ENCODE assay signal across 14 cellular contexts in the genomic region with DNA sequence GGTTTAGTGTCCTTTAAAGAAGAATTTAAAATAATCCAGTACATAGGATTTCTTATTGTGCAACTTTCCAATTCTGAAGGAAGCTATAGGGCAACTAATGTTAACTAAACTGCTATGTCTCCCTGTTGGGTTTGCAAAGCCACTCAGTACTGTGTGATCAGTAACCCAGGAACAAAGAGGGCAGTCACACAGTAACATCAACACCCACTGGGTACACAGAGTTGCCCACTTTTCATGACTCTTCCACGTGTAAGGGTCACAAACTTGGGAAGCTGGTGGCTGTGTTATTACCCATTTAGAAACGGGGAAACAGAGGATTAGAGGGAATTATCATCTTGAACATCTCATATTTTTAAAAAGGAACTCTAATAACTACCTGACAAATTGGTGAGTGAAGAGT.
DNase-seq lines count a peak whose midpoint lies in the region; ATAC-seq, FAIRE-seq and TF ChIP-seq lines count a peak whose summit lies in the region.
"Had no signal": no experiment of that assay in that cellular context is flagged by ENCODE, and none has a peak within 500 bp of the region (broad histone marks: within the 10 kb centered on the region; RNA-seq: fewer than 3 reads in every experiment).

No MANE protein-coding gene starts in this region.

- peaks cover under 1% of the 10 kb centered on the region for H3K36me3 Mint-ChIP-seq in CD8-positive, alpha-beta T cell
- H3K36me3 Mint-ChIP-seq in effector memory CD8-positive, alpha-beta T cell (ENCODE audit: insufficient read depth), result peaks cover 4% of the 10 kb centered on the region
- H3K36me3 Mint-ChIP-seq: naive thymus-derived CD8-positive, alpha-beta T cell had no signal

- H3K27ac Mint-ChIP-seq in CD8-positive, alpha-beta T cell, result peak overlapping the region; percentile 9
- peak overlapping the region in 1 of 2 donors; percentile 90 for H3K27ac Mint-ChIP-seq in effector memory CD8-positive, alpha-beta T cell

- POLR2A ChIA-PET in CD8-positive, alpha-beta T cell (lab: Charles Lee), result interaction anchor here (1.7 kb wide), 1 partner anchor 51 kb away, joined by 6 read pairs; no protein-coding TSS in a partner anchor

- H3K4me3 Mint-ChIP-seq in CD8-positive, alpha-beta T cell, result no peak overlapping the region
- H3K4me3 Mint-ChIP-seq in effector memory CD8-positive, alpha-beta T cell, result peak overlapping the region; percentile 34 to 53

- peak overlapping the region; percentile 59 for H3K9ac ChIP-seq in BLaER1

- peak overlapping the region; percentile 95 for H3K4me2 ChIP-seq in BLaER1

- CTCF ChIA-PET in CD8-positive, alpha-beta T cell (lab: Charles Lee), result interaction anchor here (0.8 to 1.4 kb wide), 2 partner anchors 96 to 147 kb away, joined by 3 read pairs; no protein-coding TSS in a partner anchor

- FAIRE-seq in RCC 7860 (lab: Jason Lieb, UNC), result no peak

- no peak for DNase-seq in CD8-positive, alpha-beta T cell
- peak; percentile 34 for DNase-seq in RCC 7860 (ENCODE audit: low spot score)
- no peak for DNase-seq in effector memory CD8-positive, alpha-beta T cell
- no peak for DNase-seq in left ventricle myocardium superior
- no peak for DNase-seq in posterior cingulate gyrus
- DNase-seq in KG1 (lab: John Stamatoyannopoulos, UW), result no peak
- DNase-seq: colonic mucosa; GDM1; HCEC 1CT; left ventricle myocardium inferior; naive thymus-derived CD8-positive, alpha-beta T cell; sigmoid colon had no signal

- H3K27me3 Mint-ChIP-seq in CD8-positive, alpha-beta T cell (ENCODE audit: low read depth), result no peaks in the 10 kb centered on the region
- H3K27me3 Mint-ChIP-seq in effector memory CD8-positive, alpha-beta T cell, result no peaks in the 10 kb centered on the region
- H3K27me3 Mint-ChIP-seq: naive thymus-derived CD8-positive, alpha-beta T cell had no signal

- peaks cover 9% of the 10 kb centered on the region; the same call in 1 of the 2 replicates for H3K36me3 ChIP-seq in BLaER1
- H3K36me3 ChIP-seq in CD8-positive, alpha-beta T cell (ENCODE audit: insufficient read depth, low read length), result no peaks in the 10 kb centered on the region
- H3K36me3 ChIP-seq: colonic mucosa, esophagus muscularis mucosa, left ventricle myocardium inferior, sigmoid colon had no signal

- ATAC-seq in CD8-positive, alpha-beta T cell, result no peak
- no peak for ATAC-seq in effector memory CD8-positive, alpha-beta T cell (replicated peaks)
- ATAC-seq in left ventricle myocardium superior, result no peak
- ATAC-seq: naive thymus-derived CD8-positive, alpha-beta T cell had no signal

- H3K27me3 ChIP-seq in BLaER1, result no peaks in the 10 kb centered on the region
- no peaks in the 10 kb centered on the region for H3K27me3 ChIP-seq in CD8-positive, alpha-beta T cell (ENCODE audit: insufficient read depth, low read length)
- H3K27me3 ChIP-seq: colonic mucosa, esophagus muscularis mucosa, sigmoid colon had no signal

- no peaks in the 10 kb centered on the region for H3K9me3 Mint-ChIP-seq in CD8-positive, alpha-beta T cell
- H3K9me3 Mint-ChIP-seq in effector memory CD8-positive, alpha-beta T cell, result no peaks in the 10 kb centered on the region
- H3K9me3 Mint-ChIP-seq: naive thymus-derived CD8-positive, alpha-beta T cell had no signal

- H3K4me3 ChIP-seq in BLaER1, result peak overlapping the region; percentile 62; the same call in 1 of the 2 replicates
- no peak overlapping the region for H3K4me3 ChIP-seq in CD8-positive, alpha-beta T cell (ENCODE audit: low read depth, low read length)
- H3K4me3 ChIP-seq: colonic mucosa, esophagus muscularis mucosa, left ventricle myocardium inferior, sigmoid colon had no signal

- peaks cover 46% of the 10 kb centered on the region for H3K4me1 Mint-ChIP-seq in CD8-positive, alpha-beta T cell (ENCODE audit: low read depth)
- H3K4me1 Mint-ChIP-seq in effector memory CD8-positive, alpha-beta T cell (ENCODE audit: low read depth in 2 of 2), result peaks cover 25 to 34% of the 10 kb centered on the region in 2 donors

- H4K20me1 ChIP-seq in BLaER1, result 0 out of 2 replicates have a peak, but pooled peaks cover under 1% of the 10 kb centered on the region

- intact Hi-C loops in CD8-positive, alpha-beta T cell (cut with DNase I, micrococcal nuclease), result loop anchor here in 1 of 2 experiments (5.0 to 10.0 kb wide), 2 partner anchors 49 to 97 kb away; no protein-coding TSS in a partner anchor
- intact Hi-C loops in left ventricle myocardium superior (cut with micrococcal nuclease), result no loop called here
- intact Hi-C loops in posterior cingulate gyrus (cut with DNase I), result no loop called here

- H3K27ac ChIP-seq in BLaER1, result peak overlapping the region; percentile 91
- H3K27ac ChIP-seq in CD8-positive, alpha-beta T cell (ENCODE audit: low read depth, low read length), result no peak overlapping the region
- H3K27ac ChIP-seq: colonic mucosa, esophagus muscularis mucosa, left ventricle myocardium inferior, sigmoid colon had no signal

- H3K9me3 ChIP-seq in BLaER1, result no peaks in the 10 kb centered on the region
- H3K9me3 ChIP-seq in CD8-positive, alpha-beta T cell (ENCODE audit: low read length), result no peaks in the 10 kb centered on the region
- H3K9me3 ChIP-seq: colonic mucosa, esophagus muscularis mucosa, left ventricle myocardium inferior, sigmoid colon had no signal

- no peak for TF ChIP-seq CTCF in CD8-positive, alpha-beta T cell (IDR thresholded peaks at IDR 0.05)

- peaks cover 99% of the 10 kb centered on the region for H3K4me1 ChIP-seq in BLaER1
- peaks cover 42% of the 10 kb centered on the region for H3K4me1 ChIP-seq in CD8-positive, alpha-beta T cell (ENCODE audit: insufficient read depth, low read length)
- H3K4me1 ChIP-seq: colonic mucosa had no signal
